8 cellular contexts compared by ENCODE assay signal in the genomic region with DNA sequence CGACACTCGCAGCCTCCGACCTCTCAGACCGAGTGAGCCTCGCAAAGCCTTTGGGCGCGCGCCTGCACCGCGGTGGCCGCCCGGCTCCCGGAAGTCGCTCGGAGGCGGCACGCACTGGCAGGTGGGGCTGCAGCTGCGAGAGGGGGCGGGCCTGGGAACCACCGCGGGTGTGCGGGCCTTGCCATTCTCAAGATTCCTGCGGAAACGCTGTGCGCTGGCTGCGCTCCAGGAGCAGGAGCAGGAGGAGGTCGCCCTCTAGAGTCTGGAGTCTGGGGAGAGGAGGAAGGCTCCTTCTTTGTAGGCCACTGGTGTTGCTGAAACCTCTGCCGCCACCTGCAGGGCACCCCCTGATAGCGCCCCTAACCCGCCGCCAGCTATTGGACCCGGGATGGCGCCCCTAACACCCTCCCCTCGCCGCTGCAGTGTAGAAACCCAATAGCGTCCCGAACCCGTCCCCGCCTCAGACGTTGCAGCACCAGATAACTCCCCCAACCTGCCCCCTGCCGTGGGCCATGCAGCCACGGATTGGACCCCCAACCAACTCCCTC.
DNase-seq lines count a peak whose midpoint lies in the region; ATAC-seq and TF ChIP-seq lines count a peak whose summit lies in the region.
"Not testable (repeated sequence)": the region's sequence is repeated elsewhere in the genome, so short reads cannot be mapped to it uniquely, and the experiment has no call there.

No MANE protein-coding gene starts in this region.

- peak; percentile 61 for TF ChIP-seq CTCF in GM12874 (IDR thresholded peaks at IDR 0.05; ENCODE audit: insufficient read depth, low read depth, low read length)
- TF ChIP-seq CTCF in HCT116 (IDR thresholded peaks at IDR 0.05 in 2 of 3, conservative IDR thresholded peaks at IDR 0.05 in 1 of 3; ENCODE audit: borderline replicate concordance in 1 of 3, insufficient read depth in 1 of 3, low read depth in 2 of 3, low read length in 2 of 3), result not testable (repeated sequence)
- peak in 3 of 4 experiments; percentile 26 to 43 (median 32) for TF ChIP-seq CTCF in prostate gland (IDR thresholded peaks at IDR 0.05)
- peak in 1 of 6 experiments; percentile 35 for TF ChIP-seq CTCF in thyroid gland (IDR thresholded peaks at IDR 0.05)

- WGBS in prostate gland, result 17% methylated on average over 17 of the region's 42 CpGs
- WGBS in thyroid gland, 2 donors, result 0 to 8% methylated on average over 1 to 15 of the region's 42 CpGs

- not testable (repeated sequence) for H3K27ac ChIP-seq in HCT116 (ENCODE audit: low read depth, low read length); SJSA1; prostate gland; thyroid gland

- not testable (repeated sequence) for H3K36me3 ChIP-seq in HCT116 (ENCODE audit: control insufficient read depth in 1 of 2, insufficient read depth in 2 of 2, low read length in 2 of 2); SJSA1; prostate gland; thyroid gland

- POLR2A ChIA-PET in HCT116 (lab: Charles Lee), result not testable (repeated sequence)

- not testable (repeated sequence) for TF ChIP-seq POLR2A in HCT116 (IDR thresholded peaks at IDR 0.05; ENCODE audit: borderline replicate concordance, extremely low read depth, insufficient read depth, insufficient read length); prostate gland (IDR thresholded peaks at IDR 0.05); thyroid gland (IDR thresholded peaks at IDR 0.05)

- not testable (repeated sequence) for H3K9ac ChIP-seq in HCT116 (ENCODE audit: low read length)

- H3K4me3 ChIP-seq in HCT116 (replicated peaks in 1 of 2; ENCODE audit: low read depth in 1 of 2, low read length in 2 of 2); SJSA1: not testable (repeated sequence)
- peak overlapping the region; percentile 27 to 39 for H3K4me3 ChIP-seq in prostate gland
- H3K4me3 ChIP-seq in thyroid gland (replicated peaks in 1 of 3), result peak overlapping the region in 1 of 3 donors; percentile 38

- not testable (repeated sequence) for H3K27me3 ChIP-seq in HCT116 (ENCODE audit: insufficient read depth, low read length); SJSA1 (replicated peaks); prostate gland (replicated peaks; ENCODE audit: insufficient read depth); thyroid gland

- CTCF ChIA-PET in HCT116 (lab: Charles Lee), result not testable (repeated sequence)

- DNase-seq in HCT116 (ENCODE audit: low read depth, low spot score); prostate gland (ENCODE audit: low spot score): not testable (repeated sequence)
- DNase-seq in Kasumi-1 (lab: John Stamatoyannopoulos, UW) (peak; percentile 26 to 32), SJSA1 (ENCODE audit: low read depth in 1 of 2, low spot score in 2 of 2) (peak; percentile 56 to 77), activated gamma-delta T cell (lab: John Stamatoyannopoulos, UW) (peak; percentile 54), germinal center (ENCODE audit: low spot score) (peak; percentile 4), thyroid gland (peak; percentile 78 to 89)

- TF ChIP-seq RAD21 in HCT116 (IDR thresholded peaks at IDR 0.05; ENCODE audit: low read depth), result not testable (repeated sequence)

- RAD21 ChIA-PET in HCT116 (lab: Charles Lee; ENCODE audit: low non-redundant PET in 1 of 2, low total read pairs in 2 of 2, uncharacterized antibody in 2 of 2, unreplicated experiment in 2 of 2), result not testable (repeated sequence)

- H2AFZ ChIP-seq in HCT116 (ENCODE audit: low read depth, low read length, poor library complexity, severe bottlenecking), result not testable (repeated sequence)

- H3K4me2 ChIP-seq in HCT116 (ENCODE audit: low read length), result not testable (repeated sequence)

- H3K9me3 ChIP-seq in HCT116 (ENCODE audit: control insufficient read depth in 1 of 2, insufficient read depth in 1 of 2, low read depth in 1 of 2, low read length in 2 of 2); SJSA1 (replicated peaks); prostate gland; thyroid gland: not testable (repeated sequence)

- not testable (repeated sequence) for H4K20me1 ChIP-seq in HCT116 (ENCODE audit: insufficient read depth)

- H3K4me1 ChIP-seq in HCT116 (ENCODE audit: control insufficient read depth in 1 of 2, insufficient read depth in 2 of 2, low read length in 2 of 2); SJSA1 (replicated peaks); prostate gland (replicated peaks); thyroid gland: not testable (repeated sequence)

- BruUV-seq in HCT116 (replicated peaks; lab: Mats Ljungman, UMichigan), result not testable (repeated sequence)

- not testable (repeated sequence) for H3K9me2 ChIP-seq in HCT116 (ENCODE audit: insufficient read depth)

- peak; percentile 82 for ATAC-seq in HCT116

- intact Hi-C loops in HCT116 (cut with micrococcal nuclease); prostate gland (cut with DNase I); thyroid gland (cut with DNase I): not testable (repeated sequence)

- H3K79me2 ChIP-seq in HCT116 (ENCODE audit: insufficient read depth, low read length), result not testable (repeated sequence)
